Comparison of ENCODE assay signal across 8 cellular contexts in the genomic region with DNA sequence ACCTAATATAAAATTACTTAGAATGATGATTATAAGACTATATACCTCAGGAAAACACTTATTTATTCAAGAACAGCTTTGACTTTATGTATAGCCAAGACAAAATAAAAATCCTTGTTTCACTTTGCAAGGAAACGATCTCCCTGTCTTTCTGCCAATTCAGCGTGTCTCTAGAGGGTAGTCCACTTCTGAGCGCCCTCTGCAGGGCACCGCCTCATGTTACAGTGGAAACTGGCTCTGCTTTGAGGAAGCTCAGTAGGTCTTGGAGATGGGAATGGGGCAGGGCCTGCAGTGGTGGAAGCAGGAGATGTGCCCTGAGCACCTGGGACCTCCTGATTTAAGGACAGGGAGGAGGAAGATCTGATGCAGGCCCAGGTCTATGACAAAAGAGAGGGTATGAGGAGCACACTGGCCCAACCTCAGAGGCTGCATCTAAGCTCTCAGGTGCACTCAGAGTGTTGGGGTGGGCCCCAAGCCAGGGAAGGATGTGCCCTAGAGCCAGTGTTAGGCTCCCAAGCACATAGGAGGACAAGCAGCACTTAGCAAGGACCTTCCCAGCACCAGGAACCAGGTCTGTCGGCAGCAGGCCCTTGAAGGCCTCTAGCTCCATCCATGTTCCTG.
DNase-seq lines count a peak whose midpoint lies in the region; ATAC-seq and TF ChIP-seq lines count a peak whose summit lies in the region.

No MANE protein-coding gene starts in this region.

- intact Hi-C loops in esophagus muscularis mucosa (cut with DNase I) = no loop called here

- no peaks in the 10 kb centered on the region for H4K20me1 ChIP-seq in GM23338 (replicated peaks; ENCODE audit: insufficient read depth)

- H3K79me2 ChIP-seq in ACC112 (ENCODE audit: control insufficient read depth, insufficient read depth, low read length, unreplicated experiment) (no peaks in the 10 kb centered on the region), GM23338 (replicated peaks; ENCODE audit: insufficient read depth) (no peaks in the 10 kb centered on the region)

- H3K4me1 Mint-ChIP-seq in GM23338 = no peaks in the 10 kb centered on the region

- H3K4me2 ChIP-seq in GM23338 = no peak overlapping the region
- H3K4me2 ChIP-seq in skeletal muscle satellite cell (ENCODE audit: low read length) = peak overlapping the region; percentile 50

- H3K4me1 ChIP-seq in ACC112 (ENCODE audit: control insufficient read depth, insufficient read depth, low read length, unreplicated experiment) (no peaks in the 10 kb centered on the region), GM23338 (ENCODE audit: insufficient read depth) (no peaks in the 10 kb centered on the region), esophagus muscularis mucosa (no peaks in the 10 kb centered on the region), skeletal muscle satellite cell (ENCODE audit: control insufficient read depth, insufficient read depth, low read length) (no peaks in the 10 kb centered on the region)

- ATAC-seq in GM23338 (peak; percentile 93), GM19455 (IDR thresholded peaks at IDR 0.05; ENCODE audit: unreplicated experiment) (no peak)

- no peak for TF ChIP-seq EP300 in esophagus muscularis mucosa (IDR thresholded peaks at IDR 0.05)

- no peaks in the 10 kb centered on the region for H3K9me2 ChIP-seq in GM23338 (ENCODE audit: insufficient read depth)

- H3K9me3 ChIP-seq in esophagus muscularis mucosa (no peaks in the 10 kb centered on the region), skeletal muscle satellite cell (replicated peaks; ENCODE audit: low read length) (no peaks in the 10 kb centered on the region)

- H3F3A ChIP-seq in GM23338 (replicated peaks; ENCODE audit: low read depth) = no peaks in the 10 kb centered on the region

- peaks cover 5% of the 10 kb centered on the region for H3K27me3 Mint-ChIP-seq in GM23338 (ENCODE audit: insufficient read depth, low read depth, poor library complexity)

- H2AFZ ChIP-seq in ACC112 (ENCODE audit: low read length, unreplicated experiment) = peak overlapping the region; percentile 76
- no peak overlapping the region for H2AFZ ChIP-seq in GM23338

- TF ChIP-seq CTCF in GM23338 (conservative IDR thresholded peaks at IDR 0.05; ENCODE audit: low read depth in 2 of 2) = peak; percentile 87 to 89
- TF ChIP-seq CTCF in esophagus muscularis mucosa (IDR thresholded peaks at IDR 0.05) = peak in 2 of 3 experiments; percentile 19 to 30

- H3K27ac ChIP-seq in ACC112 (ENCODE audit: low read depth, low read length) (no peak overlapping the region), GM23338 (ENCODE audit: low read depth) (no peak overlapping the region), esophagus muscularis mucosa (replicated peaks in 1 of 4) (no peak overlapping the region)

- no peak overlapping the region for H3K9ac ChIP-seq in skeletal muscle satellite cell (ENCODE audit: low read depth, low read length)

- no peak for TF ChIP-seq POLR2A in esophagus muscularis mucosa (IDR thresholded peaks at IDR 0.05; ENCODE audit: low read depth)

- H3K4me3 Mint-ChIP-seq in GM23338 = no peak overlapping the region

- H3K36me3 ChIP-seq in ACC112 (ENCODE audit: insufficient read depth, low read length) = no peaks in the 10 kb centered on the region
- H3K36me3 ChIP-seq in GM23338 (ENCODE audit: insufficient read depth) = no peaks in the 10 kb centered on the region
- no peaks in the 10 kb centered on the region for H3K36me3 ChIP-seq in esophagus muscularis mucosa
- no peaks in the 10 kb centered on the region for H3K36me3 ChIP-seq in skeletal muscle satellite cell (ENCODE audit: insufficient read depth, low read length)

- WGBS in esophagus muscularis mucosa = 57% methylated on average over 5 of the region's 5 CpGs

- peak overlapping the region; percentile 65 for H3K4me3 ChIP-seq in ACC112 (ENCODE audit: low read depth, low read length)
- H3K4me3 ChIP-seq in GM23338 = no peak overlapping the region
- H3K4me3 ChIP-seq in esophagus muscularis mucosa = no peak overlapping the region
- no peak overlapping the region for H3K4me3 ChIP-seq in skeletal muscle satellite cell (ENCODE audit: low read length)

- DNase-seq in GM23338 (ENCODE audit: low spot score) (peak; percentile 83), OCI-M1 (lab: John Stamatoyannopoulos, UW) (peak; percentile 83), esophagus muscularis mucosa (ENCODE audit: extremely low spot score) (peak; percentile 72), middle frontal gyrus (ENCODE audit: extremely low spot score, low spot score) (no peak), retina (no peak)

- H3K36me3 Mint-ChIP-seq in GM23338 (ENCODE audit: low read depth) = no peaks in the 10 kb centered on the region; the same call in 2 of the 3 replicates

- H3K9me3 Mint-ChIP-seq in GM23338 = no peaks in the 10 kb centered on the region; the same call in 2 of the 3 replicates

- no peak overlapping the region for H3K27ac Mint-ChIP-seq in GM23338

- H3K27me3 ChIP-seq in ACC112 (ENCODE audit: insufficient read depth, low read length) = no peaks in the 10 kb centered on the region
- no peaks in the 10 kb centered on the region for H3K27me3 ChIP-seq in GM23338 (ENCODE audit: insufficient read depth)
- no peaks in the 10 kb centered on the region for H3K27me3 ChIP-seq in esophagus muscularis mucosa
- no peaks in the 10 kb centered on the region for H3K27me3 ChIP-seq in skeletal muscle satellite cell (ENCODE audit: control insufficient read depth, insufficient read depth, low read length)

TF ChIP-seq in GM23338, 12 proteins besides CTCF, POLR2A, EP300 and RAD21:
- TF ChIP-seq NANOG (IDR thresholded peaks at IDR 0.05; ENCODE audit: borderline replicate concordance) (no peak), ZNF462 (CRISPR knock-in tag; IDR thresholded peaks at IDR 0.05) (0 out of 2 replicates have a peak, but pooled peaks have one; percentile 57)
TF ChIP-seq in GM23338: peak in this region for 1.

Comparison
In these comparisons a context has a peak if more than half of its experiments do, and no peak if none do; other contexts are left out.
1. DNase-seq: peak in GM23338 (single experiment), OCI-M1 (single experiment) and esophagus muscularis mucosa (single experiment); none in middle frontal gyrus (single experiment) and retina (single experiment).